9 cellular contexts compared by ENCODE assay signal in genomic region chr2:23381084-23381483, GRCh38. TPM values are rescaled to one million over a fixed set of nuclear protein-coding genes. Genes with fewer than 3 reads are reported as not detected.
DNase-seq lines count a peak whose midpoint lies in the region; ATAC-seq and TF ChIP-seq lines count a peak whose summit lies in the region.
"Had no signal": no experiment of that assay in that cellular context is flagged by ENCODE, and none has a peak within 500 bp of the region (broad histone marks: within the 10 kb centered on the region; RNA-seq: fewer than 3 reads in every experiment).

No MANE protein-coding gene starts in this region.

- no peak for TF ChIP-seq POLR2A in transverse colon (IDR thresholded peaks at IDR 0.05)
- TF ChIP-seq POLR2A in gastroesophageal sphincter (IDR thresholded peaks at IDR 0.05) = no peak

- H3K9me3 ChIP-seq in SJSA1 (replicated peaks) (no peaks in the 10 kb centered on the region; the same call in 1 of the 2 replicates), transverse colon (no peaks in the 10 kb centered on the region), gastroesophageal sphincter (no peaks in the 10 kb centered on the region)

- peaks cover 7% of the 10 kb centered on the region for H3K27me3 ChIP-seq in SJSA1 (replicated peaks)
- H3K27me3 ChIP-seq in transverse colon = peaks cover 3% of the 10 kb centered on the region
- no peaks in the 10 kb centered on the region for H3K27me3 ChIP-seq in gastroesophageal sphincter

- TF ChIP-seq EP300 in Ishikawa (IDR thresholded peaks at IDR 0.05; ENCODE audit: borderline replicate concordance) (no peak), transverse colon (IDR thresholded peaks at IDR 0.05; ENCODE audit: low read depth) (no peak), gastroesophageal sphincter (IDR thresholded peaks at IDR 0.05) (no peak)

- intact Hi-C loops in transverse colon (cut with DNase I; ENCODE audit: low total_unique reads) = loop anchor here (10.0 kb wide), 1 partner anchor 244 kb away; no protein-coding TSS in a partner anchor

- in situ Hi-C loops in transverse colon (cut with MboI; ENCODE audit: low pct_ligation_motif_present in 1 of 4, low pct_unique_long_range_greater_than_20kb in 1 of 4, low sequenced_read_pairs in 3 of 4) = no loop called here

- no peak for TF ChIP-seq RAD21 in Ishikawa (IDR thresholded peaks at IDR 0.05; ENCODE audit: low read depth)

- DNase-seq in DMS79 (lab: John Stamatoyannopoulos, UW) (peak; percentile 17), SJSA1 (ENCODE audit: low read depth in 1 of 2, low spot score in 2 of 2) (peak; percentile 62 to 70), fibroblast of the aortic adventitia (ENCODE audit: low read depth) (peak; percentile 28), transverse colon (peak; percentile 43)
- no peak for DNase-seq in NK-92 treated with Interleukin-12 subunit alpha and Interleukin-12 subunit beta, amount 100 ng/mL, for 24 hours (lab: John Stamatoyannopoulos, UW)
- no peak for DNase-seq in activated effector memory CD4-positive, alpha-beta T cell treated with anti-CD3 and anti-CD28 coated beads, Interleukin-2, amount 50 U/mL, for 16 hours

- TF ChIP-seq CTCF in fibroblast of the aortic adventitia (IDR thresholded peaks at IDR 0.05; ENCODE audit: insufficient read depth, low read length) (no peak), transverse colon (IDR thresholded peaks at IDR 0.05) (no peak), gastroesophageal sphincter (IDR thresholded peaks at IDR 0.05) (no peak)

- peak overlapping the region; percentile 39 for H3K27ac ChIP-seq in SJSA1
- no peak overlapping the region for H3K27ac ChIP-seq in transverse colon
- H3K27ac ChIP-seq in gastroesophageal sphincter = no peak overlapping the region

- H3K4me3 ChIP-seq in SJSA1 = no peak overlapping the region
- H3K4me3 ChIP-seq in fibroblast of the aortic adventitia (ENCODE audit: low read depth, low read length) = no peak overlapping the region
- H3K4me3 ChIP-seq in transverse colon = no peak overlapping the region
- H3K4me3 ChIP-seq in gastroesophageal sphincter = no peak overlapping the region
- H3K4me3 ChIP-seq: skin epidermis had no signal

- H3K4me1 ChIP-seq in SJSA1 (replicated peaks) = peaks cover 35% of the 10 kb centered on the region
- H3K4me1 ChIP-seq in transverse colon = peaks cover 0 to 15% (median 11%) of the 10 kb centered on the region in 4 donors
- H3K4me1 ChIP-seq in gastroesophageal sphincter = peaks cover 0 to 19% (median 0%) of the 10 kb centered on the region in 3 donors

- 23 to 29% methylated on average over 6 of the region's 6 CpGs for WGBS in transverse colon (ENCODE audit: low coverage in 1 of 2), 2 donors
- WGBS in gastroesophageal sphincter (ENCODE audit: low coverage in 1 of 2), 2 donors = 46 to 50% methylated on average over 6 of the region's 6 CpGs

- ATAC-seq in gastroesophageal sphincter = no peak

- H3K36me3 ChIP-seq in SJSA1 (no peaks in the 10 kb centered on the region), transverse colon (no peaks in the 10 kb centered on the region), gastroesophageal sphincter (no peaks in the 10 kb centered on the region)

TF ChIP-seq in Ishikawa, 13 proteins besides CTCF, POLR2A, EP300 and RAD21:
- TF ChIP-seq CEBPB (IDR thresholded peaks at IDR 0.05) (peak; percentile 89), TEAD4 (IDR thresholded peaks at IDR 0.05) (peak; percentile 52), REST (IDR thresholded peaks at IDR 0.05; ENCODE audit: low read depth) (no peak), NFIC (IDR thresholded peaks at IDR 0.05) (peak; percentile 84)
- TF ChIP-seq, protein P1, sequence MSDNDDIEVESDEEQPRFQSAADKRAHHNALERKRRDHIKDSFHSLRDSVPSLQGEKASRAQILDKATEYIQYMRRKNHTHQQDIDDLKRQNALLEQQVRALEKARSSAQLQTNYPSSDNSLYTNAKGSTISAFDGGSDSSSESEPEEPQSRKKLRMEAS (IDR thresholded peaks at IDR 0.05) = no peak

RNA-seq across cellular contexts. Expression of gene KLHL29, which starts 3.9 kb away (rescaled TPM):
- 1.1 and 1.9 TPM in 2 replicates for total RNA-seq in SJSA1 (2014; rRNA removed; shearing (Covaris generic))
- total RNA-seq in fibroblast of the aortic adventitia (ENCODE audit: low replicate concordance) (2.9 and 4.7 TPM in 2 replicates), transverse colon (10 to 100 TPM in 1 of 4 donors, 1 to 10 TPM in 3; 3.3 to 16.5 (median 5.8) TPM), gastroesophageal sphincter (10 to 100 TPM; 15.2 to 31.5 (median 24.2) TPM)

Comparison
In these comparisons a context has a peak if more than half of its experiments do, and no peak if none do; other contexts are left out.
1. DNase-seq: peak in DMS79 (single experiment), SJSA1 (2 of 2), fibroblast of the aortic adventitia (single experiment) and transverse colon (single experiment); none in NK-92 treated with Interleukin-12 subunit alpha and Interleukin-12 subunit beta, amount 100 ng/mL, for 24 hours (single experiment) and activated effector memory CD4-positive, alpha-beta T cell treated with anti-CD3 and anti-CD28 coated beads, Interleukin-2, amount 50 U/mL, for 16 hours (single experiment).